In genomic region chr9:4750021-4750673, GRCh38 we compare ENCODE assay signal across 8 cellular contexts. TPM values are rescaled to one million over a fixed set of nuclear protein-coding genes. Genes with fewer than 3 reads are reported as not detected.
DNase-seq lines count a peak whose midpoint lies in the region; ATAC-seq lines count a peak whose summit lies in the region.

No MANE protein-coding gene starts in this region.

- H3K9me3 Mint-ChIP-seq in activated CD8-positive, alpha-beta memory T cell treated with anti-CD3 and anti-CD28 coated beads, Interleukin-2, amount 10 ng/mL, durations not matched to agents 7 days and 5 days (ENCODE audit: low read depth), result no peaks in the 10 kb centered on the region

- no peaks in the 10 kb centered on the region for H3K36me3 Mint-ChIP-seq in activated CD8-positive, alpha-beta memory T cell treated with anti-CD3 and anti-CD28 coated beads, Interleukin-2, amount 10 ng/mL, durations not matched to agents 7 days and 5 days

- no peak for DNase-seq in activated CD8-positive, alpha-beta memory T cell treated with anti-CD3 and anti-CD28 coated beads, Interleukin-2, amount 10 ng/mL, durations not matched to agents 7 days and 5 days
- DNase-seq in activated CD8-positive, alpha-beta memory T cell treated with anti-CD3 and anti-CD28 coated beads for 24 hours, result no peak
- DNase-seq in NCI-H460 (ENCODE audit: extremely low read depth, low read depth) (peak; percentile 40), lung microvascular endothelial cell (ENCODE audit: low read depth in 2 of 2) (peak; percentile 12 to 49), amygdala (lab: John Stamatoyannopoulos, UW) (no peak), putamen (ENCODE audit: low spot score) (no peak)
- DNase-seq in central memory CD4-positive, alpha-beta T cell, result peak; percentile 27

- H3K4me3 Mint-ChIP-seq in activated CD8-positive, alpha-beta memory T cell treated with anti-CD3 and anti-CD28 coated beads, Interleukin-2, amount 10 ng/mL, durations not matched to agents 7 days and 5 days, result no peak overlapping the region

- peaks cover 2% of the 10 kb centered on the region for H3K27me3 Mint-ChIP-seq in activated CD8-positive, alpha-beta memory T cell treated with anti-CD3 and anti-CD28 coated beads, Interleukin-2, amount 10 ng/mL, durations not matched to agents 7 days and 5 days

- no peak overlapping the region for H3K27ac Mint-ChIP-seq in activated CD8-positive, alpha-beta memory T cell treated with anti-CD3 and anti-CD28 coated beads, Interleukin-2, amount 10 ng/mL, durations not matched to agents 7 days and 5 days

- CTCF ChIA-PET in activated CD8-positive, alpha-beta memory T cell treated with anti-CD3 and anti-CD28 coated beads, Interleukin-2, amount 10 ng/mL, durations not matched to agents 7 days and 5 days (lab: Charles Lee), result interaction anchor here (0.9 to 2.3 kb wide), 9 partner anchors 9 to 442 kb away, joined by 3 to 21 read pairs (median 4); partner anchors contain the start of genes AK3 and RCL1

- ATAC-seq in activated CD8-positive, alpha-beta memory T cell treated with anti-CD3 and anti-CD28 coated beads, Interleukin-2, amount 10 ng/mL, durations not matched to agents 7 days and 5 days, result peak; percentile 68
- no peak for ATAC-seq in GM18867 (IDR thresholded peaks at IDR 0.05; ENCODE audit: unreplicated experiment)

- peaks cover 7% of the 10 kb centered on the region for H3K4me1 Mint-ChIP-seq in activated CD8-positive, alpha-beta memory T cell treated with anti-CD3 and anti-CD28 coated beads, Interleukin-2, amount 10 ng/mL, durations not matched to agents 7 days and 5 days

RNA-seq across cellular contexts. Expression of gene AK3, which starts 9.1 kb away (rescaled TPM):
- 10 to 100 TPM; 35.6 to 35.8 TPM for total RNA-seq in activated CD8-positive, alpha-beta memory T cell treated with anti-CD3 and anti-CD28 coated beads, Interleukin-2, amount 10 ng/mL, durations not matched to agents 7 days and 5 days
- total RNA-seq in NCI-H460 (2014; rRNA removed; shearing (Covaris generic)), result 21.6 and 21.9 TPM in 2 replicates
- polyA plus RNA-seq in NCI-H460 (2014; cell fraction: nucleus; rRNA removed), result 32.8 and 48.9 TPM in 2 replicates
- 43.7 and 44.2 TPM in 2 replicates for total RNA-seq in lung microvascular endothelial cell

RNA-seq across cellular contexts. Expression of gene RCL1, which starts 42.6 kb away (rescaled TPM):
- 10 to 100 TPM; 14.3 to 20.2 TPM for total RNA-seq in activated CD8-positive, alpha-beta memory T cell treated with anti-CD3 and anti-CD28 coated beads, Interleukin-2, amount 10 ng/mL, durations not matched to agents 7 days and 5 days
- 22.1 and 25.4 TPM in 2 replicates for total RNA-seq in NCI-H460 (2014; rRNA removed; shearing (Covaris generic))
- polyA plus RNA-seq in NCI-H460 (2014; cell fraction: nucleus; rRNA removed), result 8.0 and 12.1 TPM in 2 replicates
- total RNA-seq in lung microvascular endothelial cell, result 8.5 and 12.9 TPM in 2 replicates

Comparison
In these comparisons a context has a peak if more than half of its experiments do, and no peak if none do; other contexts are left out.
1. DNase-seq: peak in NCI-H460 (single experiment), central memory CD4-positive, alpha-beta T cell (single experiment) and lung microvascular endothelial cell (2 of 2); none in activated CD8-positive, alpha-beta memory T cell treated with anti-CD3 and anti-CD28 coated beads, Interleukin-2, amount 10 ng/mL, durations not matched to agents 7 days and 5 days (single experiment), activated CD8-positive, alpha-beta memory T cell treated with anti-CD3 and anti-CD28 coated beads for 24 hours (single experiment), amygdala (0 of 56) and putamen (single experiment).